In the genomic region with DNA sequence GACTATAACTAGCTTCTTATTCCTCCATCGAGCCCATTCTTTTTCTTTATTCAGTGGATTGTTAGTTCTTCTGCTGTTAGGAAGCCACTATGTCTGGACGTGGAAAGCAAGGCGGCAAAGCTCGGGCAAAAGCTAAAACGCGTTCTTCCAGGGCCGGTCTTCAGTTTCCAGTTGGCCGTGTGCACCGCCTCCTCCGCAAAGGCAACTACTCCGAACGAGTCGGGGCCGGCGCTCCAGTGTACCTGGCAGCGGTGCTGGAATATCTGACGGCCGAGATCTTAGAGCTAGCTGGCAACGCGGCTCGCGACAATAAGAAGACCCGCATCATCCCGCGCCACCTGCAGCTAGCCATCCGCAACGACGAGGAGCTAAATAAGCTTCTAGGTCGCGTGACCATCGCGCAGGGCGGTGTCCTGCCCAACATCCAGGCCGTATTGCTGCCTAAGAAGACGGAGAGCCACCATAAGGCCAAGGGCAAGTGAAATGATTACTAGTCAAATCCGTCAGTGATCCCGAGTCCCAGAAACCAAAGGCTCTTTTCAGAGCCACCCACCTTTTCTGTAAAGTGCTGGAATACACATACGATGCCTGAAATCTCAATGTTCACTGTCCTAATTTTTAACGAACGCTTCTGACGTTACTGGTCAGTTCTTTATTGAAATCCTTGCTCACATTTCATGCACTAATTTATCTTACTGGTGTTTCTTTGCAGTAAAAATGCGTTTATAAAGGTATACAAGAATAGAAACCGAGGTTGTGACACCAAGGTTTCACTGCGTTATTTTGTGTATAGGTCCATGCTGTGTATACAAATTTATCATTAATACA, we compare ENCODE assay signal across 8 cellular contexts.
DNase-seq lines count a peak whose midpoint lies in the region; ATAC-seq, FAIRE-seq and TF ChIP-seq lines count a peak whose summit lies in the region.

No MANE protein-coding gene starts in this region.

- H3K4me3 ChIP-seq in duodenal mucosa (ENCODE audit: low read depth in 1 of 2, low read length in 2 of 2): peak overlapping the region; percentile 73 to 76

- peak; percentile 62 to 64 for ATAC-seq in stimulated activated naive B cell treated with anti-CD40 and anti-IgM and Interleukin-4, amounts not matched to agents 10 μg/mL and 1 μg/mL and 100 μg/mL, for 72 hours (replicated peaks)

- TF ChIP-seq CTCF in mesothelial cell of epicardium (IDR thresholded peaks at IDR 0.05; ENCODE audit: unreplicated experiment): peak; percentile 56

- peaks cover 0 to 9% of the 10 kb centered on the region in 2 donors for H3K4me1 ChIP-seq in duodenal mucosa (ENCODE audit: control insufficient read depth in 1 of 2, insufficient read depth in 2 of 2, low read length in 2 of 2)

- H3K36me3 ChIP-seq in duodenal mucosa (ENCODE audit: control insufficient read depth in 1 of 2, insufficient read depth in 2 of 2, low read length in 2 of 2): no peaks in the 10 kb centered on the region

- TF ChIP-seq POLR2A in H54 (IDR thresholded peaks at IDR 0.05; ENCODE audit: low read depth, low read length): peak; percentile 53

- H3K4me3 Mint-ChIP-seq in activated CD4-positive, alpha-beta T cell treated with anti-CD3 and anti-CD28 coated beads, Interleukin-2, amount 10 ng/mL, durations not matched to agents 24 days and 14 days: no peak overlapping the region
- H3K4me3 Mint-ChIP-seq in mesothelial cell of epicardium: no peak overlapping the region
- no peak overlapping the region for H3K4me3 Mint-ChIP-seq in stimulated activated naive B cell treated with anti-CD40 and anti-IgM and Interleukin-4, amounts not matched to agents 10 μg/mL and 1 μg/mL and 100 μg/mL, for 72 hours

- H3K27me3 ChIP-seq in duodenal mucosa (ENCODE audit: control insufficient read depth in 1 of 2, insufficient read depth in 2 of 2, low read length in 2 of 2): no peaks in the 10 kb centered on the region

- peak; percentile 89 for DNase-seq in EH (ENCODE audit: low read depth)
- DNase-seq in H54 (ENCODE audit: insufficient read length, low spot score): no peak
- DNase-seq in NCI-H2171 treated with DMSO at 0.1 percent for 48 hours (lab: John Stamatoyannopoulos, UW): peak; percentile 95
- DNase-seq in activated CD4-positive, alpha-beta T cell treated with anti-CD3 and anti-CD28 coated beads, Interleukin-2, amount 10 ng/mL, durations not matched to agents 24 days and 14 days: peak; percentile 94
- DNase-seq in mesothelial cell of epicardium (ENCODE audit: low spot score in 2 of 2, unreplicated experiment in 2 of 2): peak; percentile 74 to 85
- peak; percentile 88 for DNase-seq in stimulated activated naive B cell treated with anti-CD40 and anti-IgM and Interleukin-4, amounts not matched to agents 10 μg/mL and 1 μg/mL and 100 μg/mL, for 72 hours
- DNase-seq in central memory CD4-positive, alpha-beta T cell: no peak

- intact Hi-C loops in activated CD4-positive, alpha-beta T cell treated with anti-CD3 and anti-CD28 coated beads, Interleukin-2, amount 10 ng/mL, durations not matched to agents 24 days and 14 days (cut with micrococcal nuclease): loop anchor here (1.0 to 2.0 kb wide), 9 partner anchors 7 to 93 kb away; a partner anchor contains a TSS

- no peaks in the 10 kb centered on the region for H3K9me3 ChIP-seq in duodenal mucosa (ENCODE audit: control insufficient read depth in 1 of 2, low read length in 2 of 2)

- no peak overlapping the region for H3K27ac Mint-ChIP-seq in activated CD4-positive, alpha-beta T cell treated with anti-CD3 and anti-CD28 coated beads, Interleukin-2, amount 10 ng/mL, durations not matched to agents 24 days and 14 days
- no peak overlapping the region for H3K27ac Mint-ChIP-seq in mesothelial cell of epicardium
- H3K27ac Mint-ChIP-seq in stimulated activated naive B cell treated with anti-CD40 and anti-IgM and Interleukin-4, amounts not matched to agents 10 μg/mL and 1 μg/mL and 100 μg/mL, for 72 hours: no peak overlapping the region

- H3K9me3 Mint-ChIP-seq in activated CD4-positive, alpha-beta T cell treated with anti-CD3 and anti-CD28 coated beads, Interleukin-2, amount 10 ng/mL, durations not matched to agents 24 days and 14 days: peaks cover 2% of the 10 kb centered on the region
- H3K9me3 Mint-ChIP-seq in mesothelial cell of epicardium: no peaks in the 10 kb centered on the region
- peaks cover 1 to 4% of the 10 kb centered on the region in 2 donors for H3K9me3 Mint-ChIP-seq in stimulated activated naive B cell treated with anti-CD40 and anti-IgM and Interleukin-4, amounts not matched to agents 10 μg/mL and 1 μg/mL and 100 μg/mL, for 72 hours

- H3K9ac ChIP-seq in duodenal mucosa (ENCODE audit: low read depth in 1 of 2, low read length in 2 of 2): peak overlapping the region; percentile 85 to 92

- no peaks in the 10 kb centered on the region for H3K36me3 Mint-ChIP-seq in activated CD4-positive, alpha-beta T cell treated with anti-CD3 and anti-CD28 coated beads, Interleukin-2, amount 10 ng/mL, durations not matched to agents 24 days and 14 days (ENCODE audit: low read depth)
- no peaks in the 10 kb centered on the region for H3K36me3 Mint-ChIP-seq in mesothelial cell of epicardium
- no peaks in the 10 kb centered on the region for H3K36me3 Mint-ChIP-seq in stimulated activated naive B cell treated with anti-CD40 and anti-IgM and Interleukin-4, amounts not matched to agents 10 μg/mL and 1 μg/mL and 100 μg/mL, for 72 hours

- H3K27ac ChIP-seq in duodenal mucosa (ENCODE audit: low read depth, low read length): peak overlapping the region; percentile 97

- peaks cover 25% of the 10 kb centered on the region for H3K4me1 Mint-ChIP-seq in activated CD4-positive, alpha-beta T cell treated with anti-CD3 and anti-CD28 coated beads, Interleukin-2, amount 10 ng/mL, durations not matched to agents 24 days and 14 days
- H3K4me1 Mint-ChIP-seq in mesothelial cell of epicardium: peaks cover 21% of the 10 kb centered on the region
- H3K4me1 Mint-ChIP-seq in stimulated activated naive B cell treated with anti-CD40 and anti-IgM and Interleukin-4, amounts not matched to agents 10 μg/mL and 1 μg/mL and 100 μg/mL, for 72 hours: peaks cover 2% of the 10 kb centered on the region in 2 donors

- no peaks in the 10 kb centered on the region for H3K27me3 Mint-ChIP-seq in activated CD4-positive, alpha-beta T cell treated with anti-CD3 and anti-CD28 coated beads, Interleukin-2, amount 10 ng/mL, durations not matched to agents 24 days and 14 days
- H3K27me3 Mint-ChIP-seq in mesothelial cell of epicardium (ENCODE audit: low read depth): no peaks in the 10 kb centered on the region
- no peaks in the 10 kb centered on the region for H3K27me3 Mint-ChIP-seq in stimulated activated naive B cell treated with anti-CD40 and anti-IgM and Interleukin-4, amounts not matched to agents 10 μg/mL and 1 μg/mL and 100 μg/mL, for 72 hours

- FAIRE-seq in H54 (lab: Jason Lieb, UNC): no peak

Comparison
In these comparisons a context has a peak if more than half of its experiments do, and no peak if none do; other contexts are left out.
1. DNase-seq: peak in EH (single experiment), NCI-H2171 treated with DMSO at 0.1 percent for 48 hours (single experiment), activated CD4-positive, alpha-beta T cell treated with anti-CD3 and anti-CD28 coated beads, Interleukin-2, amount 10 ng/mL, durations not matched to agents 24 days and 14 days (single experiment), mesothelial cell of epicardium (2 of 2) and stimulated activated naive B cell treated with anti-CD40 and anti-IgM and Interleukin-4, amounts not matched to agents 10 μg/mL and 1 μg/mL and 100 μg/mL, for 72 hours (single experiment); none in H54 (single experiment) and central memory CD4-positive, alpha-beta T cell (single experiment).